Comparison of ENCODE assay signal across 12 cellular contexts in the genomic region with DNA sequence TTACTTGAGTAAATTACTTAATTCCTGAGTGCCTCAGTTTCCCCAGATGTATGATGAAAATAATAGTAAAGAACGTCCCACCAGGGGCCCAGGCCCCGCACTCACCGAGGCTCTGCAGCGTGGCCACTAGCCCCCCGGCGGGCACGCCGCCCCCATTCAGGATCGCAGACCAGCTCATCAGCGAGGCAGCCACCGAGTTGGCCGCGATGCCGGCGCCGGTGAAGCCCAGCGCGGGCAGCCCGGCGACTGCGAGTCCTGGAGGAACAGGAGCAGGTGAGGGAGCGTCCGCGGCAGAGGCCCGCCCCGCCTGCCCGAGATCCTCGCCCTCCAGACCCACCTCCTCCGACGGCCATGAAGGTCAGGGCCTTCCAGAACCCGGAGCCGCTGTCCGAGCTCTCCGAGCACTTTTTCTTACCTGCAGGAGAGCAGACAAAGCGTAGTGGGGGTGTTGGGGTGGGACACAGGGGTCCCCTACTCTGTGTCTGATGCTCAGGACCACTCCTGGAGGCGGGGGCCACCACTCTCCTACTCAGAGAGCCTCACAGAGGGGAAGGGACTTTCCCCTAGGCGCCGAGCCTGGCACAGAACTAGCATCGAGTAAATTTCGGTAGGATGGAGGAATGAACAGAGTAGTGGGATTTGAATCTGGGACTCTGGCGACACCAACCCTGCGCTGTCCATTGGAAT. TPM values are rescaled to one million over a fixed set of nuclear protein-coding genes. Genes with fewer than 3 reads are reported as not detected.
DNase-seq lines count a peak whose midpoint lies in the region; ATAC-seq, FAIRE-seq and TF ChIP-seq lines count a peak whose summit lies in the region.
"Had no signal": no experiment of that assay in that cellular context is flagged by ENCODE, and none has a peak within 500 bp of the region (broad histone marks: within the 10 kb centered on the region; RNA-seq: fewer than 3 reads in every experiment).

No MANE protein-coding gene starts in this region.

- peaks cover 6 to 8% of the 10 kb centered on the region in 2 donors for H3K4me1 ChIP-seq in neuronal stem cell (ENCODE audit: control insufficient read depth in 2 of 2, insufficient read depth in 1 of 2, low read depth in 1 of 2, low read length in 2 of 2)

- no peak for FAIRE-seq in RCC 7860 (lab: Jason Lieb, UNC)

- H3K4ac ChIP-seq in neuronal stem cell (ENCODE audit: low read length): no peak overlapping the region

- no peak overlapping the region for H3K4me2 ChIP-seq in neuronal stem cell (ENCODE audit: insufficient read depth, low read length, poor library complexity, severe bottlenecking)
- H3K4me2 ChIP-seq: KMS-11 had no signal

- no peak overlapping the region for H3K18ac ChIP-seq in neuronal stem cell (ENCODE audit: low read length)

- peaks cover 0 to 2% (median 0%) of the 10 kb centered on the region in 7 donors for H3K9me3 Mint-ChIP-seq in CD14-positive monocyte
- no peaks in the 10 kb centered on the region for H3K9me3 Mint-ChIP-seq in activated T-helper 17 cell treated with anti-CD3 and anti-CD28 coated beads, Interleukin-2, amount 50 U/mL, for 72 hours

- peaks cover 0 to 2% (median under 1%) of the 10 kb centered on the region in 3 donors for H3K27me3 Mint-ChIP-seq in CD14-positive monocyte (ENCODE audit: low read depth in 3 of 3)
- no peaks in the 10 kb centered on the region for H3K27me3 Mint-ChIP-seq in activated T-helper 17 cell treated with anti-CD3 and anti-CD28 coated beads, Interleukin-2, amount 50 U/mL, for 72 hours

- no peaks in the 10 kb centered on the region for H3K9me3 ChIP-seq in neuronal stem cell (replicated peaks in 1 of 2; ENCODE audit: control insufficient read depth in 2 of 2, insufficient read depth in 1 of 2, low read depth in 1 of 2, low read length in 2 of 2)
- H3K9me3 ChIP-seq: BLaER1 had no signal

- no peak overlapping the region for H3K27ac ChIP-seq in neuronal stem cell (replicated peaks; ENCODE audit: low read length)
- H3K27ac ChIP-seq: BLaER1, KMS-11 had no signal

- H3K36me3 Mint-ChIP-seq in CD14-positive monocyte: peaks cover 9 to 20% of the 10 kb centered on the region in 2 donors
- H3K36me3 Mint-ChIP-seq in activated T-helper 17 cell treated with anti-CD3 and anti-CD28 coated beads, Interleukin-2, amount 50 U/mL, for 72 hours (ENCODE audit: low read depth): no peaks in the 10 kb centered on the region

- H4K8ac ChIP-seq in neuronal stem cell (ENCODE audit: low read depth, low read length): no peak overlapping the region

- no peak overlapping the region for H3K4me3 ChIP-seq in neuronal stem cell (ENCODE audit: low read length in 2 of 2)

- ATAC-seq in activated CD4-positive, CD25-positive, alpha-beta regulatory T cell treated with anti-CD3 and anti-CD28 coated beads, Interleukin-2, amount 50 U/mL, for 24 hours: no peak
- no peak for ATAC-seq in activated T-helper 17 cell treated with anti-CD3 and anti-CD28 coated beads, Interleukin-2, amount 50 U/mL, for 72 hours (replicated peaks)
- ATAC-seq in HG02938 (IDR thresholded peaks at IDR 0.05; ENCODE audit: unreplicated experiment) (no peak), HG02678 (IDR thresholded peaks at IDR 0.05; ENCODE audit: unreplicated experiment) (no peak)

- H3K9ac ChIP-seq in neuronal stem cell (ENCODE audit: low read depth, low read length, poor library complexity): no peak overlapping the region
- H3K9ac ChIP-seq: BLaER1, KMS-11 had no signal

- peaks cover 0 to 5% (median 0%) of the 10 kb centered on the region in 3 experiments for H3K27me3 ChIP-seq in neuronal stem cell (ENCODE audit: control insufficient read depth in 3 of 3, insufficient read depth in 3 of 3, low read depth in 1 of 3, low read length in 3 of 3)
- H3K27me3 ChIP-seq: BLaER1 had no signal

- peak overlapping the region; percentile 84 for H2AK5ac ChIP-seq in neuronal stem cell (ENCODE audit: low read depth, low read length)

- TF ChIP-seq CTCF in CD14-positive monocyte (IDR thresholded peaks at IDR 0.05): no peak

- H3K36me3 ChIP-seq in neuronal stem cell (replicated peaks in 1 of 2; ENCODE audit: control insufficient read depth in 2 of 2, insufficient read depth in 2 of 2, low read length in 2 of 2): no peaks in the 10 kb centered on the region
- H3K36me3 ChIP-seq: BLaER1 had no signal

- peak overlapping the region in 4 of 7 donors; percentile 54 to 96 (median 84) for H3K27ac Mint-ChIP-seq in CD14-positive monocyte
- H3K27ac Mint-ChIP-seq in activated T-helper 17 cell treated with anti-CD3 and anti-CD28 coated beads, Interleukin-2, amount 50 U/mL, for 72 hours: no peak overlapping the region

- no CpG with 5 or more reads among the region's 42 CpGs for WGBS in neuronal stem cell (ENCODE audit: extremely low coverage in 2 of 2, insufficient read length in 2 of 2, insufficient replicate concordance in 1 of 2), 2 donors

- H3K4me1 Mint-ChIP-seq in CD14-positive monocyte: peaks cover 59% of the 10 kb centered on the region
- H3K4me1 Mint-ChIP-seq in activated T-helper 17 cell treated with anti-CD3 and anti-CD28 coated beads, Interleukin-2, amount 50 U/mL, for 72 hours: peaks cover 26% of the 10 kb centered on the region

- no peak overlapping the region for H2AFZ ChIP-seq in neuronal stem cell (ENCODE audit: low read length)

- intact Hi-C loops in CD14-positive monocyte (cut with micrococcal nuclease): loop anchor here (5.0 to 10.0 kb wide), 4 partner anchors 59 to 343 kb away; a partner anchor contains a TSS

- no peaks in the 10 kb centered on the region for H3K79me1 ChIP-seq in neuronal stem cell (ENCODE audit: low read depth, low read length)

- no peak overlapping the region for H2BK5ac ChIP-seq in neuronal stem cell (ENCODE audit: low read length)

- H2BK120ac ChIP-seq in neuronal stem cell (ENCODE audit: low read depth, low read length): no peak overlapping the region

- DNase-seq in activated CD4-positive, CD25-positive, alpha-beta regulatory T cell treated with anti-CD3 and anti-CD28 coated beads, Interleukin-2, amount 50 U/mL, for 72 hours: peak; percentile 30
- DNase-seq in CD14-positive monocyte (ENCODE audit: low spot score) (peak; percentile 30), neuronal stem cell (ENCODE audit: low spot score) (no peak), RCC 7860 (ENCODE audit: low spot score) (no peak)
- DNase-seq: NCI-H1436 treated with DMSO at 0.1 percent for 48 hours had no signal

- H3K23ac ChIP-seq in neuronal stem cell (ENCODE audit: low read depth, low read length, poor library complexity): no peak overlapping the region

- no peak overlapping the region for H3K14ac ChIP-seq in neuronal stem cell (ENCODE audit: low read length)

- H3K4me3 Mint-ChIP-seq in CD14-positive monocyte: no peak overlapping the region
- H3K4me3 Mint-ChIP-seq in activated T-helper 17 cell treated with anti-CD3 and anti-CD28 coated beads, Interleukin-2, amount 50 U/mL, for 72 hours: peak overlapping the region; percentile 88

- H2BK15ac ChIP-seq in neuronal stem cell (ENCODE audit: low read length): peak overlapping the region; percentile 52

- H4K91ac ChIP-seq in neuronal stem cell (ENCODE audit: low read depth, low read length, poor library complexity): no peak overlapping the region

- peak overlapping the region; percentile 26 for H2BK12ac ChIP-seq in neuronal stem cell (ENCODE audit: low read length)

RNA-seq across cellular contexts. Expression of a gene that starts 3.7 kb away (rescaled TPM):
- 100 to 1,000 TPM; 276 TPM for polyA plus RNA-seq in CD14-positive monocyte
- total RNA-seq in activated T-helper 17 cell treated with anti-CD3 and anti-CD28 coated beads, Interleukin-2, amount 50 U/mL, for 72 hours: 10 to 100 TPM; 32.3 to 43.7 TPM
- 19.2 TPM for polyA plus RNA-seq in neuronal stem cell (2013, experiment 1 of 2)
- 19.4 TPM for polyA plus RNA-seq in neuronal stem cell (2013, experiment 2 of 2)

RNA-seq across cellular contexts. Expression of a gene that starts 33.3 kb away (rescaled TPM):
- polyA plus RNA-seq in CD14-positive monocyte: 100 to 1,000 TPM; 371 to 571 TPM
- 1 to 10 TPM in 1 of 2 donors, not detected in 1; 1.2 TPM for total RNA-seq in activated T-helper 17 cell treated with anti-CD3 and anti-CD28 coated beads, Interleukin-2, amount 50 U/mL, for 72 hours
- polyA plus RNA-seq in neuronal stem cell (2013, experiment 1 of 2): 0.03 TPM
- polyA plus RNA-seq in neuronal stem cell (2013, experiment 2 of 2): 0.01 TPM
- total RNA-seq: HepG2 had no signal
- polyA plus RNA-seq: HepG2 had no signal

RNA-seq across cellular contexts. Expression of a gene that starts 57.5 kb away (rescaled TPM):
- 10 to 100 TPM in 1 of 2 donors, 1 to 10 TPM in 1; 9.1 to 10.3 TPM for polyA plus RNA-seq in CD14-positive monocyte
- 1 to 10 TPM; 6.4 to 8.4 TPM for total RNA-seq in activated T-helper 17 cell treated with anti-CD3 and anti-CD28 coated beads, Interleukin-2, amount 50 U/mL, for 72 hours
- polyA plus RNA-seq in neuronal stem cell (2013, experiment 1 of 2): 9.6 TPM
- polyA plus RNA-seq in neuronal stem cell (2013, experiment 2 of 2): 10.6 TPM

Comparison
In these comparisons a context has a peak if more than half of its experiments do, and no peak if none do; other contexts are left out.
1. DNase-seq: peak in activated CD4-positive, CD25-positive, alpha-beta regulatory T cell treated with anti-CD3 and anti-CD28 coated beads, Interleukin-2, amount 50 U/mL, for 72 hours (single experiment) and CD14-positive monocyte (single experiment); none in neuronal stem cell (single experiment) and RCC 7860 (single experiment).